9 cellular contexts compared by ENCODE assay signal in the genomic region with DNA sequence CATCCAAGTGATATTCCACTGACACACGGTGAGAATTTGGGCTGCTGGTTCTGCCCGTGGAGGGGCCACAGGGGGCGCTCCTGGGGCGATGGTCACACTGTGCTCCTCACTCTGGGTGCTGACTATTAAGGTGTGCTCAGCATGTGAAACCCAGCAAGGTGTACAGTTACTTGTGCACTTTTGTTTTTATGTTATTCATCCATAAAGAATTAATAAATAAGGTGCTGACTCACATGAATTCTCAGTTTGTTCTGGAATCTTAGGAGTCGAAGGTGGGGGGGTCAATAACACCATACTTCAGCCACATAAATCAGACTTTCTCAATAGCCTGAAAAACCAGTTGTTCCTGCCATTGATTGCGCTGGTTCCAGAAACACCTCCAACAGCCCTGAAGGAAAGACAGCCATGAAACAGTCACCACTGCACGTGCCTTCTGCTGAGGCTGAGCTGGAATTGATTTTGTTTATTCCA. TPM values are rescaled to one million over a fixed set of nuclear protein-coding genes. Genes with fewer than 3 reads are reported as not detected.
DNase-seq lines count a peak whose midpoint lies in the region; ATAC-seq and TF ChIP-seq lines count a peak whose summit lies in the region.
"Had no signal": no experiment of that assay in that cellular context is flagged by ENCODE, and none has a peak within 500 bp of the region (broad histone marks: within the 10 kb centered on the region; RNA-seq: fewer than 3 reads in every experiment).

No MANE protein-coding gene starts in this region.

- 61% methylated on average over 7 of the region's 7 CpGs for WGBS in SK-N-SH (ENCODE audit: low lambda C conversion rate)
- WGBS in smooth muscle cell (ENCODE audit: low lambda C conversion rate): 33% methylated on average over 7 of the region's 7 CpGs

- no peaks in the 10 kb centered on the region for H4K20me1 ChIP-seq in SK-N-SH (ENCODE audit: insufficient read depth)
- no peaks in the 10 kb centered on the region for H4K20me1 ChIP-seq in smooth muscle cell (ENCODE audit: low read depth)

- H3K27me3 ChIP-seq in SK-N-SH (ENCODE audit: insufficient read depth): no peaks in the 10 kb centered on the region
- no peaks in the 10 kb centered on the region for H3K27me3 ChIP-seq in smooth muscle cell (ENCODE audit: low read depth)
- H3K27me3 ChIP-seq: MG63 had no signal

- H2AFZ ChIP-seq in SK-N-SH (ENCODE audit: low read depth): peak overlapping the region; percentile 91
- H2AFZ ChIP-seq in smooth muscle cell (ENCODE audit: low read depth): no peak overlapping the region

- intact Hi-C loops in left ventricle myocardium superior (cut with micrococcal nuclease): no loop called here

- H3K9me2 ChIP-seq in SK-N-SH: no peaks in the 10 kb centered on the region

- no peaks in the 10 kb centered on the region for H3K36me3 ChIP-seq in SK-N-SH (replicated peaks in 1 of 2; ENCODE audit: control insufficient read depth in 1 of 2, insufficient read depth in 2 of 2, low read length in 1 of 2)
- H3K36me3 ChIP-seq in smooth muscle cell (ENCODE audit: low read depth): no peaks in the 10 kb centered on the region
- H3K36me3 ChIP-seq: MG63 had no signal

- no peak overlapping the region; a peak in 1 of 4 replicates for H3K4me3 ChIP-seq in SK-N-SH (ENCODE audit: low read depth in 2 of 2, low read length in 1 of 2)
- H3K4me3 ChIP-seq in smooth muscle cell: no peak overlapping the region
- H3K4me3 ChIP-seq: MG63 had no signal

- TF ChIP-seq EP300 in SK-N-SH (IDR thresholded peaks at IDR 0.05; ENCODE audit: borderline replicate concordance in 1 of 2, low read depth in 1 of 2, low read length in 1 of 2): no peak

- CTCF ChIA-PET in SK-N-SH (lab: Yijun Ruan, JAX): interaction anchor here (1.0 to 6.7 kb wide), 5 partner anchors 11 to 264 kb away, joined by 3 to 57 read pairs (median 5); no protein-coding TSS in a partner anchor

- ATAC-seq in left ventricle myocardium superior: peak; percentile 15
- ATAC-seq in GM19351 (IDR thresholded peaks at IDR 0.05; ENCODE audit: unreplicated experiment): no peak

- H3F3A ChIP-seq in SK-N-SH (replicated peaks; ENCODE audit: insufficient read depth) (peaks cover 16% of the 10 kb centered on the region), smooth muscle cell (ENCODE audit: low read depth) (peaks cover 6% of the 10 kb centered on the region)

- H3K79me2 ChIP-seq in SK-N-SH (ENCODE audit: insufficient read depth) (no peaks in the 10 kb centered on the region; the same call in 1 of the 2 replicates), smooth muscle cell (ENCODE audit: low read depth) (no peaks in the 10 kb centered on the region)

- no peak for DNase-seq in SK-N-SH
- DNase-seq in left ventricle myocardium superior: no peak
- DNase-seq in smooth muscle cell (lab: John Stamatoyannopoulos, UW; ENCODE audit: unreplicated experiment): no peak
- no peak for DNase-seq in activated naive CD4-positive, alpha-beta T cell (lab: John Stamatoyannopoulos, UW)
- no peak for DNase-seq in activated CD4-positive, alpha-beta T cell treated with anti-CD3 and anti-CD28 coated beads, Interleukin-2, amount 50 U/mL, for 48 hours
- no peak for DNase-seq in activated naive CD4-positive, alpha-beta T cell treated with anti-CD3 and anti-CD28 coated beads, Interleukin-2, amount 50 U/mL, for 16 hours

- no peaks in the 10 kb centered on the region for H3K9me3 ChIP-seq in SK-N-SH
- H3K9me3 ChIP-seq in smooth muscle cell (replicated peaks; ENCODE audit: low read depth): no peaks in the 10 kb centered on the region
- H3K9me3 ChIP-seq: MG63 had no signal

- peak; percentile 35 for TF ChIP-seq CTCF in GM12873 (IDR thresholded peaks at IDR 0.05; ENCODE audit: insufficient read depth, low read depth, low read length, missing control alignments)
- peak; percentile 47 for TF ChIP-seq CTCF in SK-N-SH (IDR thresholded peaks at IDR 0.05)
- peak; percentile 34 for TF ChIP-seq CTCF in smooth muscle cell (IDR thresholded peaks at IDR 0.05; ENCODE audit: borderline replicate concordance, insufficient read depth, poor library complexity, severe bottlenecking)

- POLR2A ChIA-PET in SK-N-SH (lab: Yijun Ruan, JAX): interaction anchor here (0.6 kb wide), 1 partner anchor 76 kb away, joined by 4 read pairs; no protein-coding TSS in a partner anchor

- TF ChIP-seq RAD21 in SK-N-SH (IDR thresholded peaks at IDR 0.05; ENCODE audit: low read length): no peak

- H3K4me2 ChIP-seq in SK-N-SH (peak overlapping the region; percentile 78), smooth muscle cell (peak overlapping the region; percentile 82)

- H3K4me1 ChIP-seq in SK-N-SH (ENCODE audit: control insufficient read depth in 1 of 2, insufficient read depth in 2 of 2, low read depth in 1 of 2, low read length in 1 of 2) (peaks cover 19 to 42% of the 10 kb centered on the region in 2 experiments), smooth muscle cell (ENCODE audit: low read depth) (peaks cover 15% of the 10 kb centered on the region)

- H3K9ac ChIP-seq in SK-N-SH (peak overlapping the region; percentile 53; the same call in 1 of the 2 replicates), smooth muscle cell (ENCODE audit: low read depth) (peak overlapping the region; percentile 63)

- H3K27ac ChIP-seq in SK-N-SH (ENCODE audit: low read depth in 2 of 2, low read length in 1 of 2) (peak overlapping the region; percentile 84 to 85), smooth muscle cell (ENCODE audit: low read depth) (peak overlapping the region; percentile 91)

TF ChIP-seq in SK-N-SH, 30 proteins besides CTCF, POLR2A, EP300 and RAD21:
- TF ChIP-seq SIN3A (IDR thresholded peaks at IDR 0.05; ENCODE audit: borderline replicate concordance, low read depth, low read length) (no peak), RFX5 (IDR thresholded peaks at IDR 0.05; ENCODE audit: low read length) (no peak), TEAD4 (IDR thresholded peaks at IDR 0.05; ENCODE audit: borderline replicate concordance, insufficient read depth) (no peak), FOXM1 (IDR thresholded peaks at IDR 0.05; ENCODE audit: low read depth) (no peak)
- TF ChIP-seq, protein P1, sequence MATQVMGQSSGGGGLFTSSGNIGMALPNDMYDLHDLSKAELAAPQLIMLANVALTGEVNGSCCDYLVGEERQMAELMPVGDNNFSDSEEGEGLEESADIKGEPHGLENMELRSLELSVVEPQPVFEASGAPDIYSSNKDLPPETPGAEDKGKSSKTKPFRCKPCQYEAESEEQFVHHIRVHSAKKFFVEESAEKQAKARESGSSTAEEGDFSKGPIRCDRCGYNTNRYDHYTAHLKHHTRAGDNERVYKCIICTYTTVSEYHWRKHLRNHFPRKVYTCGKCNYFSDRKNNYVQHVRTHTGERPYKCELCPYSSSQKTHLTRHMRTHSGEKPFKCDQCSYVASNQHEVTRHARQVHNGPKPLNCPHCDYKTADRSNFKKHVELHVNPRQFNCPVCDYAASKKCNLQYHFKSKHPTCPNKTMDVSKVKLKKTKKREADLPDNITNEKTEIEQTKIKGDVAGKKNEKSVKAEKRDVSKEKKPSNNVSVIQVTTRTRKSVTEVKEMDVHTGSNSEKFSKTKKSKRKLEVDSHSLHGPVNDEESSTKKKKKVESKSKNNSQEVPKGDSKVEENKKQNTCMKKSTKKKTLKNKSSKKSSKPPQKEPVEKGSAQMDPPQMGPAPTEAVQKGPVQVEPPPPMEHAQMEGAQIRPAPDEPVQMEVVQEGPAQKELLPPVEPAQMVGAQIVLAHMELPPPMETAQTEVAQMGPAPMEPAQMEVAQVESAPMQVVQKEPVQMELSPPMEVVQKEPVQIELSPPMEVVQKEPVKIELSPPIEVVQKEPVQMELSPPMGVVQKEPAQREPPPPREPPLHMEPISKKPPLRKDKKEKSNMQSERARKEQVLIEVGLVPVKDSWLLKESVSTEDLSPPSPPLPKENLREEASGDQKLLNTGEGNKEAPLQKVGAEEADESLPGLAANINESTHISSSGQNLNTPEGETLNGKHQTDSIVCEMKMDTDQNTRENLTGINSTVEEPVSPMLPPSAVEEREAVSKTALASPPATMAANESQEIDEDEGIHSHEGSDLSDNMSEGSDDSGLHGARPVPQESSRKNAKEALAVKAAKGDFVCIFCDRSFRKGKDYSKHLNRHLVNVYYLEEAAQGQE (IDR thresholded peaks at IDR 0.05; ENCODE audit: low read depth, low read length): no peak

RNA-seq across cellular contexts. Expression of a gene that starts 53.5 kb away (rescaled TPM):
- polyA plus RNA-seq in SK-N-SH (2012; rRNA removed) (0.24 and 0.33 TPM in 2 replicates), smooth muscle cell (not detected in 2 replicates)
- polyA plus RNA-seq in SK-N-SH (2012; cell fraction: cytosol; rRNA removed): 0.29 and 0.32 TPM in 2 replicates
- 0.13 and 0.24 TPM in 2 replicates for polyA plus RNA-seq in SK-N-SH (2012; cell fraction: nucleus; rRNA removed)
- total RNA-seq in left ventricle myocardium superior (not detected), smooth muscle cell (not detected in 2 replicates)
